Comparison of ENCODE assay signal across 1 cellular context in the genomic region with DNA sequence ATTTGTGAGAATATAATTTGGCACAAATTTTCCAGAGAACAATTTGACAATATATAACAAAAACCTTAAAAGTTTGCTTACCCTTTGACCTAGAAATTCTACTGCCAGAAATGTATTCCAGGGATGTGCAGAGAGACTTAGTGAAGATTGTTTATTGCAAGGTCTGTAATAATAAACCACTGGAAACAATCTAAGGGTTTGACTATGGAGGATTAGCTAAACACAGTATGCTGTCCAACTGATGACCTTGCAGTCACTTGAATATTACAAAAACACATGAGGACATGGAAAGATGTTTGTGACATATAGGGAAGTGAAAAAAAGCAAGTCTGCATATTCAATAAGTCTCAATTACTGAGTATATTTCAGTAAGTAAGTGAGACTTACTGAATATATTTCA.
TF ChIP-seq lines count a peak whose summit lies in the region.

No MANE protein-coding gene starts in this region.

TF ChIP-seq in IMR-90, 13 proteins besides CTCF, POLR2A, EP300 and RAD21:
- TF ChIP-seq NFE2L2 (IDR thresholded peaks at IDR 0.05; ENCODE audit: low read depth, low read length) (no peak), RFX5 (IDR thresholded peaks at IDR 0.05; ENCODE audit: low read depth, low read length) (no peak)
